8 cellular contexts compared by ENCODE assay signal in the genomic region with DNA sequence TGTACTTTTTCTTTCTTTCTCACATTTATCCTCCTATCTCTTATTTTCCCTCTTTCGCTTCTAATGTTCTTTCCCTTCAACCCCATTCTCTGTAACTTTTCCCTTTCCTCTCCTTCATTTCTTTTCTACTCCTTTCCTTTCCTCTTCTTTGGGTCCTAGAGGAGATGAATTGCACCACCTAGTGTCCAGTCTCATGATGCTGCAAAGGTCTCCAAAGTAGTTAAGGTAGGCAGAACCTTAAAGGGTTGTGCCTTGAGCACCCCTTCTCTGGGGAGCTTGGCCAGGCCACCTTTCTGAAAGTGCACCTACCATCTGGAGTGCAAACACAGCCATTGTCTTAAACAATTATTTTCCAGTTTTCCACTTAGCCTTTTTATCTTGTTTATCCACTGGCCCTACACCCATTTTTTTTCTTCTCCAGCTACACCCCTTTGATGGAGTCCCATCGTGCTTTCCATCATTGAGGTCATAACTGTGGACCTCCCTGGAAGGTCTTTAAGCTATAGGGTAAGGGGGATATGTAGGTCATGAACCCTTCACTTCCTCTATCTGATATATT.
A peak's percentile ranks its signal among the peaks of the same experiment; 100 is the strongest.
DNase-seq lines count a peak whose midpoint lies in the region; ATAC-seq and TF ChIP-seq lines count a peak whose summit lies in the region.

No MANE protein-coding gene starts in this region.

- POLR2A ChIA-PET in activated CD4-positive, alpha-beta T cell treated with anti-CD3 and anti-CD28 coated beads, Interleukin-2, amount 10 ng/mL, durations not matched to agents 7 days and 5 days (lab: Charles Lee) = no interaction called here

- H3K4me3 Mint-ChIP-seq in activated CD4-positive, alpha-beta T cell treated with anti-CD3 and anti-CD28 coated beads, Interleukin-2, amount 10 ng/mL, durations not matched to agents 7 days and 5 days = no peak overlapping the region

- H3K4me2 ChIP-seq in hepatocyte = no peak overlapping the region

- H3K4me3 ChIP-seq in NB4 (ENCODE audit: low read depth, low read length) = no peak overlapping the region
- no peak overlapping the region for H3K4me3 ChIP-seq in WERI-Rb-1 (ENCODE audit: low read depth, low read length)
- no peak overlapping the region for H3K4me3 ChIP-seq in hepatocyte

- H3K79me2 ChIP-seq in hepatocyte = no peaks in the 10 kb centered on the region

- H3K4me1 Mint-ChIP-seq in activated CD4-positive, alpha-beta T cell treated with anti-CD3 and anti-CD28 coated beads, Interleukin-2, amount 10 ng/mL, durations not matched to agents 7 days and 5 days = no peaks in the 10 kb centered on the region

- no peaks in the 10 kb centered on the region for H3K36me3 Mint-ChIP-seq in activated CD4-positive, alpha-beta T cell treated with anti-CD3 and anti-CD28 coated beads, Interleukin-2, amount 10 ng/mL, durations not matched to agents 7 days and 5 days (ENCODE audit: low read depth)

- H2AFZ ChIP-seq in hepatocyte = no peak overlapping the region

- no peaks in the 10 kb centered on the region for H3K27me3 ChIP-seq in WERI-Rb-1 (ENCODE audit: insufficient read depth, low read depth, severe bottlenecking)
- H3K27me3 ChIP-seq in hepatocyte = no peaks in the 10 kb centered on the region

- no peak for ATAC-seq in stimulated activated naive CD8-positive, alpha-beta T cell treated with anti-CD3 and anti-CD28 coated beads, Interleukin-15, Interleukin-2, amounts not matched to agents 100 U/mL and 50 U/mL, for 24 hours
- ATAC-seq in HG02798 (IDR thresholded peaks at IDR 0.05; ENCODE audit: poor library complexity, unreplicated experiment) = no peak

- no peak for TF ChIP-seq POLR2A in NB4 (IDR thresholded peaks at IDR 0.05; ENCODE audit: extremely low read depth, insufficient read length)

- H3K36me3 ChIP-seq in WERI-Rb-1 (no peaks in the 10 kb centered on the region), hepatocyte (replicated peaks; ENCODE audit: insufficient read depth, low read depth) (no peaks in the 10 kb centered on the region)

- TF ChIP-seq CTCF in NB4 (IDR thresholded peaks at IDR 0.05; ENCODE audit: low read depth, low read length) (peak; percentile 78), WERI-Rb-1 (IDR thresholded peaks at IDR 0.05; ENCODE audit: low read depth, low read length) (peak; percentile 66), hepatocyte (IDR thresholded peaks at IDR 0.05; ENCODE audit: poor library complexity) (peak; percentile 90)

- CTCF ChIA-PET in activated CD4-positive, alpha-beta T cell treated with anti-CD3 and anti-CD28 coated beads, Interleukin-2, amount 10 ng/mL, durations not matched to agents 7 days and 5 days (lab: Charles Lee) = no interaction called here

- H3K27ac Mint-ChIP-seq in activated CD4-positive, alpha-beta T cell treated with anti-CD3 and anti-CD28 coated beads, Interleukin-2, amount 10 ng/mL, durations not matched to agents 7 days and 5 days = no peak overlapping the region

- H3K9me3 ChIP-seq in WERI-Rb-1 (ENCODE audit: severe bottlenecking) (no peaks in the 10 kb centered on the region), hepatocyte (ENCODE audit: low read depth) (no peaks in the 10 kb centered on the region)

- H4K20me1 ChIP-seq in hepatocyte (ENCODE audit: insufficient read depth, poor library complexity, severe bottlenecking) = no peaks in the 10 kb centered on the region

- 68% methylated on average over 2 of the region's 2 CpGs for WGBS in hepatocyte (ENCODE audit: low lambda C conversion rate, missing lambda C conversion rate)

- no peaks in the 10 kb centered on the region for H3K9me3 Mint-ChIP-seq in activated CD4-positive, alpha-beta T cell treated with anti-CD3 and anti-CD28 coated beads, Interleukin-2, amount 10 ng/mL, durations not matched to agents 7 days and 5 days

- peak; percentile 12 for DNase-seq in activated CD4-positive, alpha-beta T cell treated with anti-CD3 and anti-CD28 coated beads, Interleukin-2, amount 10 ng/mL, durations not matched to agents 7 days and 5 days
- no peak for DNase-seq in activated CD4-positive, alpha-beta T cell treated with anti-CD3 and anti-CD28 coated beads for 1 hour
- DNase-seq in NB4 (ENCODE audit: low read depth) (peak; percentile 56), WERI-Rb-1 (peak; percentile 34), hepatocyte (ENCODE audit: low spot score) (peak; percentile 73), stromal cell of bone marrow (ENCODE audit: low read depth) (peak; percentile 47)
- no peak for DNase-seq in stimulated activated naive CD8-positive, alpha-beta T cell treated with anti-CD3 and anti-CD28 coated beads, Interleukin-15, Interleukin-2, amounts not matched to agents 100 U/mL and 50 U/mL, for 24 hours

- H3K4me1 ChIP-seq in hepatocyte (ENCODE audit: insufficient read depth) = peaks cover 4% of the 10 kb centered on the region

- peaks cover 29% of the 10 kb centered on the region for H3K27me3 Mint-ChIP-seq in activated CD4-positive, alpha-beta T cell treated with anti-CD3 and anti-CD28 coated beads, Interleukin-2, amount 10 ng/mL, durations not matched to agents 7 days and 5 days

- H3K9me2 ChIP-seq in hepatocyte (replicated peaks; ENCODE audit: insufficient read depth) = no peaks in the 10 kb centered on the region

- H3K27ac ChIP-seq in WERI-Rb-1 = no peak overlapping the region
- H3K27ac ChIP-seq in hepatocyte = no peak overlapping the region

Comparison
In these comparisons a context has a peak if more than half of its experiments do, and no peak if none do; other contexts are left out.
1. DNase-seq: peak in activated CD4-positive, alpha-beta T cell treated with anti-CD3 and anti-CD28 coated beads, Interleukin-2, amount 10 ng/mL, durations not matched to agents 7 days and 5 days (single experiment), NB4 (single experiment), WERI-Rb-1 (single experiment), hepatocyte (single experiment) and stromal cell of bone marrow (single experiment); none in activated CD4-positive, alpha-beta T cell treated with anti-CD3 and anti-CD28 coated beads for 1 hour (single experiment) and stimulated activated naive CD8-positive, alpha-beta T cell treated with anti-CD3 and anti-CD28 coated beads, Interleukin-15, Interleukin-2, amounts not matched to agents 100 U/mL and 50 U/mL, for 24 hours (single experiment).
2. Peak in every context shown above with its lines, with median percentiles within 50 percentile points of each other: CTCF ChIP-seq.